12 cellular contexts compared by ENCODE assay signal in genomic region chr12:5433840-5434646, GRCh38. TPM values are rescaled to one million over a fixed set of nuclear protein-coding genes. Genes with fewer than 3 reads are reported as not detected.
DNase-seq lines count a peak whose midpoint lies in the region; ATAC-seq and TF ChIP-seq lines count a peak whose summit lies in the region.
"Had no signal": no experiment of that assay in that cellular context is flagged by ENCODE, and none has a peak within 500 bp of the region (broad histone marks: within the 10 kb centered on the region; RNA-seq: fewer than 3 reads in every experiment).

No MANE protein-coding gene starts in this region.

- POLR2A ChIA-PET in activated CD4-positive, alpha-beta T cell treated with anti-CD3 and anti-CD28 coated beads for 36 hours (lab: Charles Lee): no interaction called here

- ATAC-seq in right lobe of liver (no peak), thoracic aorta (ENCODE audit: insufficient number of reproducible peaks, low FRiP score, low read depth) (no peak)
- ATAC-seq in activated CD4-positive, alpha-beta T cell treated with anti-CD3 and anti-CD28 coated beads for 36 hours: no peak

- H3K27me3 Mint-ChIP-seq in activated CD4-positive, alpha-beta T cell treated with anti-CD3 and anti-CD28 coated beads for 36 hours: peaks cover 43% of the 10 kb centered on the region

- no peaks in the 10 kb centered on the region for H3K36me3 Mint-ChIP-seq in activated CD4-positive, alpha-beta T cell treated with anti-CD3 and anti-CD28 coated beads for 36 hours (ENCODE audit: low read depth)
- H3K36me3 Mint-ChIP-seq: activated naive CD8-positive, alpha-beta T cell treated with anti-CD3 and anti-CD28 coated beads for 36 hours had no signal

- intact Hi-C loops in right lobe of liver (cut with DNase I): no loop called here
- intact Hi-C loops in activated CD4-positive, alpha-beta T cell treated with anti-CD3 and anti-CD28 coated beads for 36 hours (cut with DNase I, micrococcal nuclease): no loop called here

- H3K4me1 ChIP-seq in HUES48 (ENCODE audit: control insufficient read depth, insufficient read depth, low read length): peaks cover 30% of the 10 kb centered on the region
- peaks cover 0 to 7% (median 1%) of the 10 kb centered on the region in 4 donors for H3K4me1 ChIP-seq in right lobe of liver
- peaks cover 27 to 66% of the 10 kb centered on the region in 2 donors for H3K4me1 ChIP-seq in thoracic aorta (ENCODE audit: control insufficient read depth in 1 of 2, low read depth in 2 of 2)

- no peaks in the 10 kb centered on the region for H3K9me3 ChIP-seq in HUES48 (ENCODE audit: control insufficient read depth, insufficient read depth, low read length)
- H3K9me3 ChIP-seq in right lobe of liver: no peaks in the 10 kb centered on the region
- H3K9me3 ChIP-seq in thoracic aorta: no peaks in the 10 kb centered on the region

- CTCF ChIA-PET in activated CD4-positive, alpha-beta T cell treated with anti-CD3 and anti-CD28 coated beads for 36 hours (lab: Charles Lee): no interaction called here

- no peak for TF ChIP-seq CTCF in right lobe of liver (IDR thresholded peaks at IDR 0.05)
- no peak for TF ChIP-seq CTCF in thoracic aorta (IDR thresholded peaks at IDR 0.05)

- no peak overlapping the region for H3K27ac Mint-ChIP-seq in activated CD4-positive, alpha-beta T cell treated with anti-CD3 and anti-CD28 coated beads for 36 hours
- H3K27ac Mint-ChIP-seq: activated naive CD8-positive, alpha-beta T cell treated with anti-CD3 and anti-CD28 coated beads for 36 hours had no signal

- DNase-seq in astrocyte of the hippocampus (ENCODE audit: low read depth, low spot score): peak; percentile 50
- no peak for DNase-seq in right lobe of liver
- DNase-seq in thoracic aorta (ENCODE audit: low spot score): no peak
- DNase-seq in activated CD4-positive, alpha-beta T cell treated with anti-CD3 and anti-CD28 coated beads for 36 hours: no peak
- DNase-seq in stimulated activated naive CD4-positive, alpha-beta T cell (lab: John Stamatoyannopoulos, UW): no peak
- DNase-seq in NCI-H524 treated with DMSO at 0.1 percent for 48 hours (lab: John Stamatoyannopoulos, UW): no peak
- DNase-seq: activated naive CD8-positive, alpha-beta T cell treated with anti-CD3 and anti-CD28 coated beads for 36 hours; dermis blood vessel endothelial cell; midbrain had no signal

- no peak overlapping the region for H3K9ac ChIP-seq in HUES48 (ENCODE audit: low read depth, low read length)

- no peak for TF ChIP-seq POLR2A in right lobe of liver (IDR thresholded peaks at IDR 0.05)

- no peak overlapping the region for H3K4me3 Mint-ChIP-seq in activated CD4-positive, alpha-beta T cell treated with anti-CD3 and anti-CD28 coated beads for 36 hours
- H3K4me3 Mint-ChIP-seq: activated naive CD8-positive, alpha-beta T cell treated with anti-CD3 and anti-CD28 coated beads for 36 hours had no signal

- H3K4me3 ChIP-seq in HUES48 (ENCODE audit: low read depth, low read length) (peak overlapping the region; percentile 69), right lobe of liver (peak overlapping the region in 2 of 3 donors; percentile 53 to 61), thoracic aorta (peak overlapping the region; percentile 82)

- H3K27ac ChIP-seq in HUES48 (ENCODE audit: low read depth, low read length): no peak overlapping the region
- H3K27ac ChIP-seq in right lobe of liver: peak overlapping the region in 1 of 3 donors; percentile 69
- peak overlapping the region; percentile 90 to 92 for H3K27ac ChIP-seq in thoracic aorta

- H3K36me3 ChIP-seq in HUES48 (ENCODE audit: control insufficient read depth, insufficient read depth, low read length) (no peaks in the 10 kb centered on the region), right lobe of liver (no peaks in the 10 kb centered on the region), thoracic aorta (no peaks in the 10 kb centered on the region)

- H3K9me3 Mint-ChIP-seq in activated CD4-positive, alpha-beta T cell treated with anti-CD3 and anti-CD28 coated beads for 36 hours (ENCODE audit: low read depth): no peaks in the 10 kb centered on the region
- H3K9me3 Mint-ChIP-seq: activated naive CD8-positive, alpha-beta T cell treated with anti-CD3 and anti-CD28 coated beads for 36 hours had no signal

- peaks cover 98% of the 10 kb centered on the region for H3K27me3 ChIP-seq in HUES48 (ENCODE audit: control insufficient read depth, insufficient read depth, low read length)
- peaks cover 0 to 3% of the 10 kb centered on the region in 2 donors for H3K27me3 ChIP-seq in right lobe of liver
- H3K27me3 ChIP-seq in thoracic aorta (replicated peaks; ENCODE audit: insufficient read depth): no peaks in the 10 kb centered on the region

- 26% methylated on average over 15 of the region's 16 CpGs for WGBS in right lobe of liver (ENCODE audit: insufficient coverage, low coverage, low lambda C conversion rate, missing lambda C conversion rate)

- H3K4me1 Mint-ChIP-seq in activated CD4-positive, alpha-beta T cell treated with anti-CD3 and anti-CD28 coated beads for 36 hours: peaks cover 14% of the 10 kb centered on the region

RNA-seq across cellular contexts. Expression of gene NTF3, which starts 2.1 kb away (rescaled TPM):
- 1 to 10 TPM; 1.1 to 4.0 (median 2.6) TPM for total RNA-seq in right lobe of liver
- total RNA-seq in thoracic aorta: 10 to 100 TPM in 1 of 2 donors, 1 to 10 TPM in 1; 9.9 to 24.4 TPM
- not detected for total RNA-seq in activated CD4-positive, alpha-beta T cell treated with anti-CD3 and anti-CD28 coated beads for 36 hours
- total RNA-seq: activated CD8-positive, alpha-beta memory T cell treated with anti-CD3 and anti-CD28 coated beads for 36 hours; activated naive CD8-positive, alpha-beta T cell treated with anti-CD3 and anti-CD28 coated beads for 36 hours; subcutaneous adipose tissue had no signal
